18 cellular contexts compared by ENCODE assay signal in genomic region chr4:74627516-74627915, GRCh38.
"Had no signal": no experiment of that assay in that cellular context is flagged by ENCODE, and none has a peak within 500 bp of the region (broad histone marks: within the 10 kb centered on the region; RNA-seq: fewer than 3 reads in every experiment).

No MANE protein-coding gene starts in this region.

- H3K27me3 ChIP-seq: heart right ventricle, thyroid gland had no signal

- DNase-seq: activated CD4-positive, alpha-beta T cell treated with anti-CD3 and anti-CD28 coated beads, Interleukin-2, amount 10 ng/mL, durations not matched to agents 7 days and 5 days; activated CD4-positive, CD25-positive, alpha-beta regulatory T cell treated with anti-CD3 and anti-CD28 coated beads, Interleukin-2, amount 50 U/mL, for 72 hours; activated CD8-positive, alpha-beta memory T cell treated with anti-CD3 and anti-CD28 coated beads, Interleukin-2, amount 10 ng/mL, durations not matched to agents 7 days and 5 days; activated CD8-positive, alpha-beta T cell treated with anti-CD3 and anti-CD28 coated beads for 36 hours; activated effector memory CD4-positive, alpha-beta T cell treated with anti-CD3 and anti-CD28 coated beads, Interleukin-2, amount 50 U/mL, for 16 hours; activated naive CD4-positive, alpha-beta T cell treated with anti-CD3 and anti-CD28 coated beads, Interleukin-2, amount 10 ng/mL, durations not matched to agents 7 days and 5 days; activated T-cell treated with anti-CD3 and anti-CD28 coated beads for 4 hours; amygdala; cerebellar nuclear complex; cortex of kidney; endodermal cell; heart right ventricle; naive thymus-derived CD4-positive, alpha-beta T cell; stimulated activated CD4-positive, alpha-beta T cell treated with anti-CD3 and anti-CD28 coated beads, Interleukin-4, amount 100 ng/mL, for 24 hours; stimulated activated naive CD8-positive, alpha-beta T cell treated with anti-CD3 and anti-CD28 coated beads, Interleukin-15, Interleukin-2, amounts not matched to agents 100 U/mL and 50 U/mL, for 24 hours; substantia nigra; thyroid gland had no signal

- H3K9me3 ChIP-seq: heart right ventricle, thyroid gland had no signal

- H3K36me3 ChIP-seq: heart right ventricle, thyroid gland had no signal

- H3K4me3 ChIP-seq: heart right ventricle, thyroid gland had no signal

- H3K27ac ChIP-seq: heart right ventricle, thyroid gland, VCaP had no signal

- H3K4me1 ChIP-seq: thyroid gland had no signal

- ATAC-seq: activated CD8-positive, alpha-beta memory T cell treated with anti-CD3 and anti-CD28 coated beads, Interleukin-2, amount 10 ng/mL, durations not matched to agents 7 days and 5 days; activated CD8-positive, alpha-beta T cell treated with anti-CD3 and anti-CD28 coated beads for 36 hours; heart right ventricle; naive thymus-derived CD4-positive, alpha-beta T cell; stimulated activated naive CD8-positive, alpha-beta T cell treated with anti-CD3 and anti-CD28 coated beads, Interleukin-15, Interleukin-2, amounts not matched to agents 100 U/mL and 50 U/mL, for 24 hours had no signal
